ENCODE assay signal across 1 cellular context in the genomic region with DNA sequence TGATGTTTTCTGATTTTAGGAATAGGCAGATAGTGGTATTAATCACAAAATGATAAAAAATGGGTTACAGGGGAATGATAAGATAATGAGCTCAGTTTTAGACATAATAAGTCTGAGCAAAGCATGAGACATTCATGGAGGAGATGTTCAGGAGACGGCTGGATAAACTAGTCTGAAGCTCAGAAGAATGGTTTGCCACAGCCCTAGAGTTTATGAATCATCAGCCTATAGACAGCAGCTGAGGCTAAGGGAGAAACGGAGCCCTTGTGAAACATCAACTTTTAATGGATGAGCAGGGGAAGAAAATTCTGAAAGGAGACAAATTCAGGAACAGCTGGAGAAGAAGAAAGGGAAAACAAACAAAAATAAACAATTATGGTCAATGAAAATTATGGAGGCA.
TF ChIP-seq lines count a peak whose summit lies in the region.

No MANE protein-coding gene starts in this region.

TF ChIP-seq in SK-N-SH treated with all-trans-retinoic acid at 6 μM for 48 hours, 23 proteins besides CTCF, POLR2A, EP300 and RAD21 (continued from another document):
- TF ChIP-seq CSRNP3 (CRISPR knock-in tag; IDR thresholded peaks at IDR 0.05): no peak
- TF ChIP-seq, protein P1, sequence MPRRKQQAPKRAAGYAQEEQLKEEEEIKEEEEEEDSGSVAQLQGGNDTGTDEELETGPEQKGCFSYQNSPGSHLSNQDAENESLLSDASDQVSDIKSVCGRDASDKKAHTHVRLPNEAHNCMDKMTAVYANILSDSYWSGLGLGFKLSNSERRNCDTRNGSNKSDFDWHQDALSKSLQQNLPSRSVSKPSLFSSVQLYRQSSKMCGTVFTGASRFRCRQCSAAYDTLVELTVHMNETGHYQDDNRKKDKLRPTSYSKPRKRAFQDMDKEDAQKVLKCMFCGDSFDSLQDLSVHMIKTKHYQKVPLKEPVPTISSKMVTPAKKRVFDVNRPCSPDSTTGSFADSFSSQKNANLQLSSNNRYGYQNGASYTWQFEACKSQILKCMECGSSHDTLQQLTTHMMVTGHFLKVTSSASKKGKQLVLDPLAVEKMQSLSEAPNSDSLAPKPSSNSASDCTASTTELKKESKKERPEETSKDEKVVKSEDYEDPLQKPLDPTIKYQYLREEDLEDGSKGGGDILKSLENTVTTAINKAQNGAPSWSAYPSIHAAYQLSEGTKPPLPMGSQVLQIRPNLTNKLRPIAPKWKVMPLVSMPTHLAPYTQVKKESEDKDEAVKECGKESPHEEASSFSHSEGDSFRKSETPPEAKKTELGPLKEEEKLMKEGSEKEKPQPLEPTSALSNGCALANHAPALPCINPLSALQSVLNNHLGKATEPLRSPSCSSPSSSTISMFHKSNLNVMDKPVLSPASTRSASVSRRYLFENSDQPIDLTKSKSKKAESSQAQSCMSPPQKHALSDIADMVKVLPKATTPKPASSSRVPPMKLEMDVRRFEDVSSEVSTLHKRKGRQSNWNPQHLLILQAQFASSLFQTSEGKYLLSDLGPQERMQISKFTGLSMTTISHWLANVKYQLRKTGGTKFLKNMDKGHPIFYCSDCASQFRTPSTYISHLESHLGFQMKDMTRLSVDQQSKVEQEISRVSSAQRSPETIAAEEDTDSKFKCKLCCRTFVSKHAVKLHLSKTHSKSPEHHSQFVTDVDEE (CRISPR knock-in tag; IDR thresholded peaks at IDR 0.05): no peak
- TF ChIP-seq ZC3H10 (CRISPR knock-in tag; IDR thresholded peaks at IDR 0.05): no peak
- TF ChIP-seq RARB (CRISPR knock-in tag; IDR thresholded peaks at IDR 0.05): no peak
- TF ChIP-seq ZFP30 (CRISPR knock-in tag; IDR thresholded peaks at IDR 0.05): no peak
- TF ChIP-seq ZNF70 (CRISPR knock-in tag; IDR thresholded peaks at IDR 0.05): no peak
- no peak for TF ChIP-seq TOX (CRISPR knock-in tag; IDR thresholded peaks at IDR 0.05; ENCODE audit: borderline replicate concordance)
- TF ChIP-seq BACH2 (CRISPR knock-in tag; IDR thresholded peaks at IDR 0.05; ENCODE audit: borderline replicate concordance): no peak
- no peak for TF ChIP-seq ISL1 (CRISPR knock-in tag; IDR thresholded peaks at IDR 0.05)
